ENCODE assay signal across 17 cellular contexts in genomic region chr5:619444-619843, GRCh38.
"Had no signal": no experiment of that assay in that cellular context is flagged by ENCODE, and none has a peak within 500 bp of the region (broad histone marks: within the 10 kb centered on the region; RNA-seq: fewer than 3 reads in every experiment).

No MANE protein-coding gene starts in this region.

- H3K27me3 ChIP-seq: cardiac muscle cell, colonic mucosa, hepatocyte, transverse colon had no signal

- H3K27ac Mint-ChIP-seq: activated naive CD8-positive, alpha-beta T cell treated with anti-CD3 and anti-CD28 coated beads, Interleukin-2, amount 50 U/mL, for 24 hours; naive thymus-derived CD4-positive, alpha-beta T cell; progenitor cell of endocrine pancreas; stimulated activated naive B cell treated with anti-CD40 and anti-IgM and Interleukin-4, amounts not matched to agents 10 μg/mL and 1 μg/mL and 100 μg/mL, for 72 hours; T-cell had no signal

- H3K4me1 ChIP-seq: colonic mucosa, transverse colon had no signal

- H3K4me3 ChIP-seq: cardiac muscle cell, colonic mucosa, hepatocyte, SK-N-MC, transverse colon had no signal

- FAIRE-seq: astrocyte had no signal

- H3K9me3 ChIP-seq: colonic mucosa, transverse colon had no signal

- DNase-seq: activated CD4-positive, alpha-beta T cell treated with anti-CD3 and anti-CD28 coated beads for 4 hours; activated gamma-delta T cell; activated naive CD8-positive, alpha-beta T cell treated with anti-CD3 and anti-CD28 coated beads, Interleukin-2, amount 50 U/mL, for 24 hours; activated T-cell treated with anti-CD3 and anti-CD28 coated beads, Interleukin-2, amount 50 U/mL, for 48 hours; colonic mucosa; effector CD8-positive, alpha-beta T cell; kidney glomerular epithelial cell; stimulated activated naive B cell treated with anti-CD40 and anti-IgM and Interleukin-4, amounts not matched to agents 10 μg/mL and 1 μg/mL and 100 μg/mL, for 72 hours; T-cell; transverse colon had no signal

- H3K4me3 Mint-ChIP-seq: activated naive CD8-positive, alpha-beta T cell treated with anti-CD3 and anti-CD28 coated beads, Interleukin-2, amount 50 U/mL, for 24 hours; naive thymus-derived CD4-positive, alpha-beta T cell; stimulated activated naive B cell treated with anti-CD40 and anti-IgM and Interleukin-4, amounts not matched to agents 10 μg/mL and 1 μg/mL and 100 μg/mL, for 72 hours; T-cell had no signal

- H3K27me3 Mint-ChIP-seq: activated naive CD8-positive, alpha-beta T cell treated with anti-CD3 and anti-CD28 coated beads, Interleukin-2, amount 50 U/mL, for 24 hours; naive thymus-derived CD4-positive, alpha-beta T cell; progenitor cell of endocrine pancreas; stimulated activated naive B cell treated with anti-CD40 and anti-IgM and Interleukin-4, amounts not matched to agents 10 μg/mL and 1 μg/mL and 100 μg/mL, for 72 hours; T-cell had no signal

- H3K36me3 ChIP-seq: colonic mucosa had no signal

- ATAC-seq: activated naive CD8-positive, alpha-beta T cell treated with anti-CD3 and anti-CD28 coated beads, Interleukin-2, amount 50 U/mL, for 24 hours; naive thymus-derived CD4-positive, alpha-beta T cell; right cardiac atrium; stimulated activated naive B cell treated with anti-CD40 and anti-IgM and Interleukin-4, amounts not matched to agents 10 μg/mL and 1 μg/mL and 100 μg/mL, for 72 hours; T-cell had no signal

- H3K27ac ChIP-seq: cardiac muscle cell, colonic mucosa, hepatocyte, SK-N-MC, transverse colon had no signal
